Comparison of ENCODE assay signal across 20 cellular contexts in the genomic region with DNA sequence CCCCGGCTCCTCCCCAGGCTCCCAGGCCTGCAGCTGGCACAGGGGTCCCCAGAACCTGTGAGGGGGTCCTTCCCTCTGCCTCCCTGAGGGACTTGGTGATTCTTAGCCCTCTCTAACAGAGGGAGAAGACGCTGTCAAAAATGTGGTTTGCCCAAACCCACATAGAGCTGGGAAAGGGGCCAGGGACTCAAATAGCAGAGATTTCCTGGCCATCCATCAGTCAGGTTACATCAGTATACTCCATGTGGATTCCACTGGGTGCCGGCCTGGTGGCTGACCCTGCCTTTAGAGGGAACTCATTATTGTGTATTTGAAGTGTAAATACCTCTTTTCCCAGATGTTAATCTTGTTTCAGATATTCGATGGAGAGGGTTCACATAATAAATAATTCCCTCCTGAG.
A peak's percentile ranks its signal among the peaks of the same experiment; 100 is the strongest.
DNase-seq lines count a peak whose midpoint lies in the region; ATAC-seq and TF ChIP-seq lines count a peak whose summit lies in the region.
"Had no signal": no experiment of that assay in that cellular context is flagged by ENCODE, and none has a peak within 500 bp of the region (broad histone marks: within the 10 kb centered on the region; RNA-seq: fewer than 3 reads in every experiment).

No MANE protein-coding gene starts in this region.

- H3K4me3 ChIP-seq in fibroblast of mammary gland (ENCODE audit: control insufficient read depth, low read depth, low read length), result no peak overlapping the region
- no peak overlapping the region for H3K4me3 ChIP-seq in skeletal muscle cell (ENCODE audit: low read depth, low read length)
- H3K4me3 ChIP-seq in coronary artery, result no peak overlapping the region
- H3K4me3 ChIP-seq: lower lobe of right lung, tibial nerve had no signal

- no peak for TF ChIP-seq CTCF in fibroblast of mammary gland (conservative IDR thresholded peaks at IDR 0.05; ENCODE audit: control insufficient read depth, insufficient read depth, low read depth, low read length)
- no peak for TF ChIP-seq CTCF in coronary artery (IDR thresholded peaks at IDR 0.05)

- no peak for ATAC-seq in HG03045 (IDR thresholded peaks at IDR 0.05; ENCODE audit: unreplicated experiment)
- ATAC-seq: activated CD8-positive, alpha-beta memory T cell treated with anti-CD3 and anti-CD28 coated beads, Interleukin-2, amount 10 ng/mL, durations not matched to agents 7 days and 5 days; lower lobe of right lung; naive thymus-derived CD4-positive, alpha-beta T cell had no signal

- DNase-seq in GM03348 (ENCODE audit: low spot score), result peak; percentile 58
- peak; percentile 81 for DNase-seq in RPMI7951 (ENCODE audit: low read depth)
- peak; percentile 35 for DNase-seq in fibroblast of mammary gland (ENCODE audit: low read depth)
- peak; percentile 26 for DNase-seq in skeletal muscle cell (ENCODE audit: low read depth)
- DNase-seq in activated CD4-positive, CD25-positive, alpha-beta regulatory T cell (lab: John Stamatoyannopoulos, UW), result no peak
- no peak for DNase-seq in coronary artery (ENCODE audit: low spot score)
- DNase-seq: activated CD8-positive, alpha-beta memory T cell treated with anti-CD3 and anti-CD28 coated beads, Interleukin-2, amount 10 ng/mL, durations not matched to agents 7 days and 5 days; activated gamma-delta T cell; anterior cingulate cortex; CD4-positive, CD25-positive, alpha-beta regulatory T cell; lower lobe of right lung; naive thymus-derived CD4-positive, alpha-beta T cell; NCI-H187; NCI-H446; SHP77; stimulated activated naive CD4-positive, alpha-beta T cell; T-helper 2 cell had no signal

- H3K27ac ChIP-seq in coronary artery, result no peak overlapping the region
- H3K27ac ChIP-seq: lower lobe of right lung, parathyroid adenoma, tibial nerve had no signal

Comparison
In these comparisons a context has a peak if more than half of its experiments do, and no peak if none do; other contexts are left out.
1. DNase-seq: peak in GM03348 (single experiment), RPMI7951 (single experiment), fibroblast of mammary gland (single experiment) and skeletal muscle cell (single experiment); none in activated CD4-positive, CD25-positive, alpha-beta regulatory T cell (0 of 4) and coronary artery (single experiment).